ENCODE assay signal across 9 cellular contexts in the genomic region with DNA sequence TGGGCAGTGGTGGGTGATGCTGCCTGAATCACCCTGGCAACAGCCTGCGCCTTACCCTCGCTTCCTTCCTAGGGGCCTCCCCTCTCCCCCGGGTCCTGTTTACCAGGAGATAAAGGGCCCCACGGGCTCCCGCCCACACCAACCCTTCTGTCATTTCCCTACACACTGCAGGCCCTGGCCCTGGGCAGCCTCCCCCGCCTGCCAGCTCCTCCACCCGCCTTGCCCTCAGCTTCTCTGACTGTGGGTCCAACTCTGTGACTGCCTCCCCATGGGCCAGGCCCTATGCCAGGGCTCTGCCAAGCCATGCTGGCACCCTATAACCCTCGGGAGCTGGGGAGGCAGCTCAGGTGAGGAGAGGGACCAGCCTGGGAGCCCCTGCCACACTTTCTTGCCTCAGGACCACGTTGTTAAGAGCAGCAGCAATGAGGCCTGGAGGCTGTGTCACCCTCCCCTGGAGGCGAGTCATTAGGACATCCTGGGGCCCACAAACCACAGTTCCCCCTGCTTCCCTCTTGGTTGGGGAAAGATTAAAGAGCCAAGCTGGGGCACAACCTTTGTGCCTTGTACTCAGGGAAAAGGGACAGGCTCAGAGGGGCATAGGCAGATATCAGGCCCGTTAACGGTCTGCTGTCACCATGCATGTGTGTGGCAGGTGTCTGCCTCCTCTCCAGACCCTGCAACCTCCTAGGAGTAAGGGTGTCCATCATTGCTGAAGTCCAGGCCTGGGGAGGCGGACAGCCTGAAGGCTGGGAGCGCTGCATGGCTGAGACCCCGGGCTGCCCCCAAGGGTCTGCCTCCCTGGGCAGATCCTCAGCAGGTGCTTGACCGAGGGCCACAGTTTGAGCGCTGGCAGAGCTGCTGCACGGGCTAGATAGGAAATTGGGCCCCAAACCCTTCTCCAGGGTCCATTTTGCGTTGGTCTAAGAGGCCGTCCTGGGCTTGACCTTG. TPM values are rescaled to one million over a fixed set of nuclear protein-coding genes. Genes with fewer than 3 reads are reported as not detected.
DNase-seq lines count a peak whose midpoint lies in the region; ATAC-seq and TF ChIP-seq lines count a peak whose summit lies in the region.
"Had no signal": no experiment of that assay in that cellular context is flagged by ENCODE, and none has a peak within 500 bp of the region (broad histone marks: within the 10 kb centered on the region; RNA-seq: fewer than 3 reads in every experiment).

No MANE protein-coding gene starts in this region.

- H3K9me3 ChIP-seq in adrenal gland (replicated peaks in 1 of 3) (no peaks in the 10 kb centered on the region), neuronal stem cell (replicated peaks in 1 of 2; ENCODE audit: control insufficient read depth in 2 of 2, insufficient read depth in 1 of 2, low read depth in 1 of 2, low read length in 2 of 2) (no peaks in the 10 kb centered on the region)
- H3K9me3 ChIP-seq: thoracic aorta had no signal

- ATAC-seq in GM21528 (IDR thresholded peaks at IDR 0.05; ENCODE audit: low FRiP score, unreplicated experiment) (no peak), GM18867 (IDR thresholded peaks at IDR 0.05; ENCODE audit: unreplicated experiment) (no peak)

- H3K4ac ChIP-seq in neuronal stem cell (ENCODE audit: low read length) = no peak overlapping the region

- peak overlapping the region; percentile 38 for H3K4me2 ChIP-seq in neuronal stem cell (ENCODE audit: insufficient read depth, low read length, poor library complexity, severe bottlenecking)

- H3K23ac ChIP-seq in neuronal stem cell (ENCODE audit: low read depth, low read length, poor library complexity) = no peak overlapping the region

- peak overlapping the region in 3 of 5 donors; percentile 88 to 93 (median 93) for H3K27ac ChIP-seq in adrenal gland
- no peak overlapping the region for H3K27ac ChIP-seq in neuronal stem cell (replicated peaks; ENCODE audit: low read length)

- peak overlapping the region; percentile 59 for H3K14ac ChIP-seq in neuronal stem cell (ENCODE audit: low read length)

- H3K4me1 ChIP-seq in adrenal gland (replicated peaks in 1 of 2) = peaks cover 37 to 48% of the 10 kb centered on the region in 2 donors
- H3K4me1 ChIP-seq in neuronal stem cell (ENCODE audit: control insufficient read depth in 2 of 2, insufficient read depth in 1 of 2, low read depth in 1 of 2, low read length in 2 of 2) = peaks cover 14 to 27% of the 10 kb centered on the region in 2 donors

- DNase-seq in GF-D8 (lab: John Stamatoyannopoulos, UW) (peak; percentile 86), NCI-H69 (lab: John Stamatoyannopoulos, UW) (peak; percentile 92), adrenal gland (peak in 5 of 7 donors; percentile 24 to 47 (median 38)), neuronal stem cell (ENCODE audit: low spot score) (no peak), anterior cingulate cortex (lab: John Stamatoyannopoulos, UW) (no peak), cerebellar cortex (ENCODE audit: low spot score) (no peak)

- WGBS in adrenal gland, 4 donors = 50 to 64% (median 58%) methylated on average over 14 to 20 of the region's 20 CpGs
- WGBS in neuronal stem cell (ENCODE audit: extremely low coverage in 2 of 2, insufficient read length in 2 of 2, insufficient replicate concordance in 1 of 2), 2 donors = no CpG with 5 or more reads among the region's 20 CpGs

- peak overlapping the region; percentile 56 for H3K9ac ChIP-seq in neuronal stem cell (ENCODE audit: low read depth, low read length, poor library complexity)

- no peak for TF ChIP-seq CTCF in adrenal gland (IDR thresholded peaks at IDR 0.05)

- H3K36me3 ChIP-seq in adrenal gland (replicated peaks in 1 of 2) = peaks cover 0 to 25% of the 10 kb centered on the region in 2 donors
- H3K36me3 ChIP-seq in neuronal stem cell (replicated peaks in 1 of 2; ENCODE audit: control insufficient read depth in 2 of 2, insufficient read depth in 2 of 2, low read length in 2 of 2) = peaks cover 16 to 35% of the 10 kb centered on the region in 2 donors

- peak overlapping the region; percentile 29 for H2BK5ac ChIP-seq in neuronal stem cell (ENCODE audit: low read length)

- H2BK120ac ChIP-seq in neuronal stem cell (ENCODE audit: low read depth, low read length) = no peak overlapping the region

- peaks cover 10% of the 10 kb centered on the region for H3K79me1 ChIP-seq in neuronal stem cell (ENCODE audit: low read depth, low read length)

- H2AK5ac ChIP-seq in neuronal stem cell (ENCODE audit: low read depth, low read length) = peak overlapping the region; percentile 83

- H4K91ac ChIP-seq in neuronal stem cell (ENCODE audit: low read depth, low read length, poor library complexity) = no peak overlapping the region

- no peak overlapping the region for H2AFZ ChIP-seq in neuronal stem cell (ENCODE audit: low read length)

- peak overlapping the region; percentile 49 for H2BK15ac ChIP-seq in neuronal stem cell (ENCODE audit: low read length)

- H3K27me3 ChIP-seq in adrenal gland (no peaks in the 10 kb centered on the region), neuronal stem cell (ENCODE audit: control insufficient read depth in 3 of 3, insufficient read depth in 3 of 3, low read depth in 1 of 3, low read length in 3 of 3) (no peaks in the 10 kb centered on the region)

- H2BK12ac ChIP-seq in neuronal stem cell (ENCODE audit: low read length) = peak overlapping the region; percentile 59

- TF ChIP-seq POLR2A in adrenal gland (IDR thresholded peaks at IDR 0.05) = no peak

- no peak overlapping the region for H3K4me3 ChIP-seq in adrenal gland
- no peak overlapping the region for H3K4me3 ChIP-seq in neuronal stem cell (ENCODE audit: low read length in 2 of 2)

- intact Hi-C loops in adrenal gland (cut with DNase I) = loop anchor here in 1 of 2 donors (10.0 kb wide), 2 partner anchors 51 to 101 kb away; partner anchors contain the start of genes MRNIP and TBC1D9B

- H4K8ac ChIP-seq in neuronal stem cell (ENCODE audit: low read depth, low read length) = no peak overlapping the region

- peak overlapping the region; percentile 50 for H3K18ac ChIP-seq in neuronal stem cell (ENCODE audit: low read length)

RNA-seq across cellular contexts. Expression of gene MGAT4B, which starts 2.7 kb away (rescaled TPM):
- 100 to 1,000 TPM in 7 of 8 donors, 10 to 100 TPM in 1; 93.3 to 242 (median 223) TPM for total RNA-seq in adrenal gland
- 100 to 1,000 TPM in 2 of 3 donors, 10 to 100 TPM in 1; 80.5 to 192 (median 122) TPM for polyA plus RNA-seq in adrenal gland
- polyA plus RNA-seq in neuronal stem cell (2013, experiment 1 of 2) = 61.3 TPM
- 59.4 TPM for polyA plus RNA-seq in neuronal stem cell (2013, experiment 2 of 2)

RNA-seq across cellular contexts. Expression of gene LTC4S, which starts 10.1 kb away (rescaled TPM):
- 100 to 1,000 TPM in 1 of 8 donors, 10 to 100 TPM in 7; 10.2 to 205 (median 27.0) TPM for total RNA-seq in adrenal gland
- polyA plus RNA-seq in adrenal gland = 10 to 100 TPM in 2 of 3 donors, not detected in 1; 24.1 to 44.4 TPM
- polyA plus RNA-seq in neuronal stem cell (2013, experiment 1 of 2) = 1.1 TPM
- 1.1 TPM for polyA plus RNA-seq in neuronal stem cell (2013, experiment 2 of 2)

RNA-seq across cellular contexts. Expression of gene SQSTM1, which starts 16.8 kb away (rescaled TPM):
- 1,000 to 10,000 TPM in 3 of 8 donors, 100 to 1,000 TPM in 5; 521 to 2,312 (median 919) TPM for total RNA-seq in adrenal gland
- polyA plus RNA-seq in adrenal gland = 100 to 1,000 TPM; 258 to 312 (median 292) TPM
- 52.6 TPM for polyA plus RNA-seq in neuronal stem cell (2013, experiment 1 of 2)
- polyA plus RNA-seq in neuronal stem cell (2013, experiment 2 of 2) = 53.4 TPM

RNA-seq across cellular contexts. Expression of gene MRNIP, which starts 54.7 kb away (rescaled TPM):
- 10 to 100 TPM; 14.7 to 46.5 (median 32.2) TPM for total RNA-seq in adrenal gland
- 100 to 1,000 TPM in 2 of 3 donors, 10 to 100 TPM in 1; 12.3 to 129 (median 104) TPM for polyA plus RNA-seq in adrenal gland
- 39.6 TPM for polyA plus RNA-seq in neuronal stem cell (2013, experiment 1 of 2)
- 39.2 TPM for polyA plus RNA-seq in neuronal stem cell (2013, experiment 2 of 2)

Comparison
In these comparisons a context has a peak if more than half of its experiments do, and no peak if none do; other contexts are left out.
1. DNase-seq: peak in GF-D8 (single experiment), NCI-H69 (single experiment) and adrenal gland (5 of 7); none in neuronal stem cell (single experiment), anterior cingulate cortex (0 of 58) and cerebellar cortex (single experiment).